ENCODE assay signal across 18 cellular contexts in genomic region chr12:67690656-67691055, GRCh38. TPM values are rescaled to one million over a fixed set of nuclear protein-coding genes. Genes with fewer than 3 reads are reported as not detected.
DNase-seq lines count a peak whose midpoint lies in the region; ATAC-seq, FAIRE-seq and TF ChIP-seq lines count a peak whose summit lies in the region.
"Had no signal": no experiment of that assay in that cellular context is flagged by ENCODE, and none has a peak within 500 bp of the region (broad histone marks: within the 10 kb centered on the region; RNA-seq: fewer than 3 reads in every experiment).

No MANE protein-coding gene starts in this region.

- no peaks in the 10 kb centered on the region for H3K27me3 ChIP-seq in gastroesophageal sphincter
- H3K27me3 ChIP-seq: BLaER1 had no signal

- H3K4me3 ChIP-seq in fibroblast of pulmonary artery (replicated peaks; ENCODE audit: low read depth, low read length) (no peak overlapping the region), gastroesophageal sphincter (no peak overlapping the region)
- H3K4me3 ChIP-seq: BLaER1, GM23338 had no signal

- no peak for TF ChIP-seq POLR2A in gastroesophageal sphincter (IDR thresholded peaks at IDR 0.05)

- TF ChIP-seq CTCF in D721Med (IDR thresholded peaks at IDR 0.05; ENCODE audit: insufficient read depth, missing control alignments), result no peak
- TF ChIP-seq CTCF in fibroblast of pulmonary artery (IDR thresholded peaks at IDR 0.05; ENCODE audit: low read length, missing control alignments), result no peak
- no peak for TF ChIP-seq CTCF in omental fat pad (IDR thresholded peaks at IDR 0.05)
- TF ChIP-seq CTCF in gastroesophageal sphincter (IDR thresholded peaks at IDR 0.05), result no peak

- H3K4me1 ChIP-seq in gastroesophageal sphincter, result no peaks in the 10 kb centered on the region

- TF ChIP-seq EP300 in gastroesophageal sphincter (IDR thresholded peaks at IDR 0.05), result no peak

- 90 to 100% methylated on average over 1 of the region's 1 CpG for WGBS in gastroesophageal sphincter (ENCODE audit: low coverage in 1 of 2), 2 donors

- no peak overlapping the region for H3K27ac ChIP-seq in gastroesophageal sphincter
- H3K27ac ChIP-seq: BLaER1, HL-60 had no signal

- FAIRE-seq in D721Med (lab: Jason Lieb, UNC), result peak; percentile 94
- FAIRE-seq: G401.6, GM12891, GM19239, H54 had no signal

- DNase-seq in D721Med (ENCODE audit: insufficient read length, low spot score) (no peak), NCI-H82 treated with DMSO at 0.1 percent for 48 hours (lab: John Stamatoyannopoulos, UW; ENCODE audit: unreplicated experiment) (peak; percentile 13), fibroblast of pulmonary artery (ENCODE audit: low read depth) (peak; percentile 29), omental fat pad (ENCODE audit: low spot score) (no peak), NCI-H2081 (lab: John Stamatoyannopoulos, UW) (no peak), DMS 273 treated with DMSO at 0.1 percent for 48 hours (lab: John Stamatoyannopoulos, UW) (no peak)
- DNase-seq: 8988T; CD4-positive, alpha-beta memory T cell; HCEC 1CT had no signal

- ATAC-seq in omental fat pad (ENCODE audit: low FRiP score), result peak; percentile 37
- no peak for ATAC-seq in GM21619 (IDR thresholded peaks at IDR 0.05; ENCODE audit: unreplicated experiment)
- ATAC-seq in gastroesophageal sphincter, result no peak
- ATAC-seq: GM23338 had no signal

- no peaks in the 10 kb centered on the region for H3K9me3 ChIP-seq in gastroesophageal sphincter
- H3K9me3 ChIP-seq: BLaER1 had no signal

- H3K36me3 ChIP-seq in gastroesophageal sphincter, result no peaks in the 10 kb centered on the region
- H3K36me3 ChIP-seq: BLaER1 had no signal

RNA-seq across cellular contexts. Expression of gene DYRK2, which starts 42.1 kb away (rescaled TPM):
- total RNA-seq in omental fat pad (10 to 100 TPM in 3 of 4 donors, 1 to 10 TPM in 1; 9.1 to 23.4 (median 18.4) TPM), gastroesophageal sphincter (10 to 100 TPM; 24.0 to 58.2 (median 32.2) TPM)

Comparison
In these comparisons a context has a peak if more than half of its experiments do, and no peak if none do; other contexts are left out.
1. DNase-seq: peak in NCI-H82 treated with DMSO at 0.1 percent for 48 hours (single experiment) and fibroblast of pulmonary artery (single experiment); none in D721Med (single experiment), omental fat pad (single experiment), NCI-H2081 (0 of 2) and DMS 273 treated with DMSO at 0.1 percent for 48 hours (single experiment).